ENCODE assay signal across 8 cellular contexts in genomic region chr14:72893636-72894322, GRCh38.
DNase-seq lines count a peak whose midpoint lies in the region; ATAC-seq and TF ChIP-seq lines count a peak whose summit lies in the region.

TSS of gene DPF3 (minus strand) at chr14:72894101. CDS start at chr14:72894088, 13 bp downstream.

- ATAC-seq in GM19025 (IDR thresholded peaks at IDR 0.05; ENCODE audit: low read depth, unreplicated experiment) (peak; percentile 98), HG03342 (IDR thresholded peaks at IDR 0.05; ENCODE audit: unreplicated experiment) (peak; percentile 99)

- POLR2A ChIA-PET in AG04449 (lab: Yijun Ruan, JAX): interaction anchor here (0.6 to 1.3 kb wide), 4 partner anchors 12 to 377 kb away, joined by 3 to 6 read pairs (median 3); no protein-coding TSS in a partner anchor

- peak within 1 kb of the TSS; percentile 80 for H3K4me3 ChIP-seq in AG04449 (ENCODE audit: low read depth, low read length)

- DNase-seq in AG04449 (ENCODE audit: low read depth, low spot score) (peak; percentile 73), NCI-H345 (lab: John Stamatoyannopoulos, UW) (peak; percentile 84), cerebellar cortex (ENCODE audit: low spot score) (peak; percentile 98), islet precursor cell (peak; percentile 98)
- DNase-seq in activated CD4-positive, CD25-positive, alpha-beta regulatory T cell treated with anti-CD3 and anti-CD28 coated beads, Interleukin-2, amount 50 U/mL, for 16 hours (ENCODE audit: low read depth, low spot score): peak; percentile 84
- peak; percentile 87 to 93 for DNase-seq in stimulated activated CD4-positive, alpha-beta T cell treated with anti-CD3 and anti-CD28 coated beads, Interleukin-12 subunit alpha, Interleukin-12 subunit beta, amount 100 ng/mL, for 24 hours (ENCODE audit: low read depth in 2 of 2)

- CTCF ChIA-PET in AG04449 (lab: Yijun Ruan, JAX): interaction anchor here (1.0 to 2.6 kb wide), 6 partner anchors 10 to 378 kb away, joined by 3 to 36 read pairs (median 5); no protein-coding TSS in a partner anchor

- TF ChIP-seq CTCF in AG04449 (IDR thresholded peaks at IDR 0.05; ENCODE audit: insufficient read depth, low read length, missing control alignments): no peak

Comparison
In these comparisons a context has a peak if more than half of its experiments do, and no peak if none do; other contexts are left out.
1. Peak in every context shown above with its lines: DNase-seq, ATAC-seq and H3K4me3 ChIP-seq.